ENCODE assay signal across 11 cellular contexts in the genomic region with DNA sequence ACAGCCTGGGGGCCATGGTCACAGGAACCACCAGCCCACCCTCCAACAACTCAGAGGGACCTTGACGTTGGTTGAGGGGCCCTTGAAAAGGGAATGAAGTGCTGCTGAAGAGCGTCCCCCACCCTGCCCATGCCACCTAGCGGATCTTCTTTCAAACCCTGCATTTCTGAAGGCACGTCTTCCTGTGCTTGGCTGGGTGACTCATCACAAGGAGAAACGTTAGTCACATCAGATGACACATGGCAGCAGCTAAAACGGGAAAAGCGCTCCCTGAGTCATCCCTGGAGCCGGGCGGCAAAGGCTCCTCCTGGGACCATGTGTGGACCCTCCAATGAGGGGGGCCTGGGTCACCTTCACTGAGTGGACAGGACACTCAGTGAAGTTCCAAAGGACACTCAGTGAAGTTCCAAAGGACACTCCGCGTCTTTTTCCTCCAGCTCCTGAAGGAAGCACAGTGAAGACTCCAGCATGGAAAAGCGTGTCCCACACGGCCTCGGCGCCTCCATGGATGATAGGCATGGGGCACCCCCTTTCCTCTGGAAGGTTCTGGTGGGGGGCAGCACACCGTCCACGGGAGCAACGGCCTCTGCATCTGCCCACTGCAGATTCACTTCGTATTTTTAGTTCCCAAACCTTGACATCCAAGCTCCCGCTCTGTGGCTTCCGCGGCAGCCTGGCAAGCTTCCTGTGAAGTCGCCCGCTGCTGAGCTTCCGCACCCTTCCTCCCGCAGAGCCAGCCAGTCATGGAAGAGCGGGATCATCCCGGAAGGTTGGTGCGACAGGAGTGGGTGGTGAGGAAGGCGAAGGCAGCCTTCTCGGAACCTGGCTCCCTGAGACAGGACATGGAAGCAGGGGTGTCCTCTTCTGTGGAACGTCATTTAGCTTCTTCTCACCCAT.
DNase-seq lines count a peak whose midpoint lies in the region; ATAC-seq and TF ChIP-seq lines count a peak whose summit lies in the region.
"Had no signal": no experiment of that assay in that cellular context is flagged by ENCODE, and none has a peak within 500 bp of the region (broad histone marks: within the 10 kb centered on the region; RNA-seq: fewer than 3 reads in every experiment).

No MANE protein-coding gene starts in this region.

- peak; percentile 82 for ATAC-seq in HCT116
- no peak for ATAC-seq in upper lobe of right lung

- intact Hi-C loops in HCT116 (cut with micrococcal nuclease), result loop anchor here (10.0 kb wide), 1 partner anchor 534 kb away; no protein-coding TSS in a partner anchor
- intact Hi-C loops in upper lobe of right lung (cut with DNase I), result no loop called here

- H3K36me3 ChIP-seq in HCT116 (ENCODE audit: control insufficient read depth in 1 of 2, insufficient read depth in 2 of 2, low read length in 2 of 2), result no peaks in the 10 kb centered on the region
- no peaks in the 10 kb centered on the region for H3K36me3 ChIP-seq in hepatocyte (replicated peaks; ENCODE audit: insufficient read depth, low read depth)
- no peaks in the 10 kb centered on the region for H3K36me3 ChIP-seq in upper lobe of right lung
- H3K36me3 ChIP-seq: transverse colon had no signal

- H3K9me3 ChIP-seq in HCT116 (ENCODE audit: control insufficient read depth in 1 of 2, insufficient read depth in 1 of 2, low read depth in 1 of 2, low read length in 2 of 2) (no peaks in the 10 kb centered on the region), hepatocyte (ENCODE audit: low read depth) (no peaks in the 10 kb centered on the region), upper lobe of right lung (no peaks in the 10 kb centered on the region)
- H3K9me3 ChIP-seq: transverse colon had no signal

- peak; percentile 79 for DNase-seq in AG10803 (ENCODE audit: low read depth)
- peak; percentile 88 for DNase-seq in HCT116 (ENCODE audit: low read depth, low spot score)
- peak; percentile 75 for DNase-seq in SW480 (ENCODE audit: low spot score)
- peak; percentile 19 for DNase-seq in hepatocyte (ENCODE audit: low spot score)
- no peak for DNase-seq in NCI-H1048 (lab: John Stamatoyannopoulos, UW)
- DNase-seq in NCI-H526 treated with DMSO at 0.1 percent for 48 hours (lab: John Stamatoyannopoulos, UW), result no peak
- no peak for DNase-seq in upper lobe of right lung
- no peak for DNase-seq in ecto neural progenitor cell (ENCODE audit: low spot score)
- DNase-seq: EL, NCI-H187 treated with DMSO at 0.1 percent for 48 hours, transverse colon had no signal

- H3K4me2 ChIP-seq in HCT116 (ENCODE audit: low read length) (peak overlapping the region; percentile 94), hepatocyte (no peak overlapping the region)

- CTCF ChIA-PET in HCT116 (lab: Charles Lee), result interaction anchor here (1.0 to 1.5 kb wide), 2 partner anchors 73 to 328 kb away, joined by 4 read pairs; no protein-coding TSS in a partner anchor

- TF ChIP-seq CTCF in AG10803 (conservative IDR thresholded peaks at IDR 0.05; ENCODE audit: low read length) (peak; percentile 53), HCT116 (IDR thresholded peaks at IDR 0.05 in 2 of 3, conservative IDR thresholded peaks at IDR 0.05 in 1 of 3; ENCODE audit: borderline replicate concordance in 1 of 3, insufficient read depth in 1 of 3, low read depth in 2 of 3, low read length in 2 of 3) (peak; percentile 33 to 70 (median 62); a peak in 4 of 6 replicates), hepatocyte (IDR thresholded peaks at IDR 0.05; ENCODE audit: poor library complexity) (no peak), upper lobe of right lung (IDR thresholded peaks at IDR 0.05) (no peak)

- TF ChIP-seq RAD21 in HCT116 (IDR thresholded peaks at IDR 0.05; ENCODE audit: low read depth), result peak; percentile 53

- RAD21 ChIA-PET in HCT116 (lab: Charles Lee; ENCODE audit: low non-redundant PET in 1 of 2, low total read pairs in 2 of 2, uncharacterized antibody in 2 of 2, unreplicated experiment in 2 of 2), result interaction anchor here in 1 of 2 experiments (0.5 kb wide), 1 partner anchor 372 kb away, joined by 3 read pairs; no protein-coding TSS in a partner anchor

- WGBS in hepatocyte (ENCODE audit: low lambda C conversion rate, missing lambda C conversion rate), result 86% methylated on average over 32 of the region's 32 CpGs

- H3K4me3 ChIP-seq in AG10803 (ENCODE audit: low read length) (no peak overlapping the region), HCT116 (replicated peaks in 1 of 2; ENCODE audit: low read depth in 1 of 2, low read length in 2 of 2) (peak overlapping the region; percentile 29 to 54), hepatocyte (no peak overlapping the region), upper lobe of right lung (no peak overlapping the region)
- H3K4me3 ChIP-seq: transverse colon had no signal

- no peak for TF ChIP-seq POLR2A in HCT116 (IDR thresholded peaks at IDR 0.05; ENCODE audit: borderline replicate concordance, extremely low read depth, insufficient read depth, insufficient read length)

- no TSS peak for BruUV-seq in HCT116 (replicated peaks; lab: Mats Ljungman, UMichigan)

- H3K9ac ChIP-seq in HCT116 (ENCODE audit: low read length), result peak overlapping the region; percentile 65

- H3K27ac ChIP-seq in HCT116 (ENCODE audit: low read depth, low read length) (peak overlapping the region; percentile 66), hepatocyte (no peak overlapping the region), upper lobe of right lung (no peak overlapping the region)
- H3K27ac ChIP-seq: transverse colon had no signal

- POLR2A ChIA-PET in HCT116 (lab: Charles Lee), result no interaction called here

- H3K79me2 ChIP-seq in HCT116 (ENCODE audit: insufficient read depth, low read length) (no peaks in the 10 kb centered on the region), hepatocyte (no peaks in the 10 kb centered on the region)

- H2AFZ ChIP-seq in HCT116 (ENCODE audit: low read depth, low read length, poor library complexity, severe bottlenecking) (peak overlapping the region; percentile 86), hepatocyte (no peak overlapping the region)

- peaks cover 17 to 51% of the 10 kb centered on the region in 2 experiments for H3K4me1 ChIP-seq in HCT116 (ENCODE audit: control insufficient read depth in 1 of 2, insufficient read depth in 2 of 2, low read length in 2 of 2)
- H3K4me1 ChIP-seq in hepatocyte (ENCODE audit: insufficient read depth), result no peaks in the 10 kb centered on the region
- no peaks in the 10 kb centered on the region for H3K4me1 ChIP-seq in upper lobe of right lung
- H3K4me1 ChIP-seq: transverse colon had no signal

- H3K9me2 ChIP-seq in HCT116 (ENCODE audit: insufficient read depth) (no peaks in the 10 kb centered on the region), hepatocyte (replicated peaks; ENCODE audit: insufficient read depth) (no peaks in the 10 kb centered on the region)

- H3K27me3 ChIP-seq in HCT116 (ENCODE audit: insufficient read depth, low read length) (no peaks in the 10 kb centered on the region), hepatocyte (peaks cover 2% of the 10 kb centered on the region), upper lobe of right lung (no peaks in the 10 kb centered on the region)
- H3K27me3 ChIP-seq: transverse colon had no signal

- H4K20me1 ChIP-seq in HCT116 (ENCODE audit: insufficient read depth) (no peaks in the 10 kb centered on the region), hepatocyte (ENCODE audit: insufficient read depth, poor library complexity, severe bottlenecking) (no peaks in the 10 kb centered on the region)

TF ChIP-seq in HCT116, 20 proteins besides CTCF, POLR2A, EP300 and RAD21 (continues in another document):
- TF ChIP-seq, protein P1, sequence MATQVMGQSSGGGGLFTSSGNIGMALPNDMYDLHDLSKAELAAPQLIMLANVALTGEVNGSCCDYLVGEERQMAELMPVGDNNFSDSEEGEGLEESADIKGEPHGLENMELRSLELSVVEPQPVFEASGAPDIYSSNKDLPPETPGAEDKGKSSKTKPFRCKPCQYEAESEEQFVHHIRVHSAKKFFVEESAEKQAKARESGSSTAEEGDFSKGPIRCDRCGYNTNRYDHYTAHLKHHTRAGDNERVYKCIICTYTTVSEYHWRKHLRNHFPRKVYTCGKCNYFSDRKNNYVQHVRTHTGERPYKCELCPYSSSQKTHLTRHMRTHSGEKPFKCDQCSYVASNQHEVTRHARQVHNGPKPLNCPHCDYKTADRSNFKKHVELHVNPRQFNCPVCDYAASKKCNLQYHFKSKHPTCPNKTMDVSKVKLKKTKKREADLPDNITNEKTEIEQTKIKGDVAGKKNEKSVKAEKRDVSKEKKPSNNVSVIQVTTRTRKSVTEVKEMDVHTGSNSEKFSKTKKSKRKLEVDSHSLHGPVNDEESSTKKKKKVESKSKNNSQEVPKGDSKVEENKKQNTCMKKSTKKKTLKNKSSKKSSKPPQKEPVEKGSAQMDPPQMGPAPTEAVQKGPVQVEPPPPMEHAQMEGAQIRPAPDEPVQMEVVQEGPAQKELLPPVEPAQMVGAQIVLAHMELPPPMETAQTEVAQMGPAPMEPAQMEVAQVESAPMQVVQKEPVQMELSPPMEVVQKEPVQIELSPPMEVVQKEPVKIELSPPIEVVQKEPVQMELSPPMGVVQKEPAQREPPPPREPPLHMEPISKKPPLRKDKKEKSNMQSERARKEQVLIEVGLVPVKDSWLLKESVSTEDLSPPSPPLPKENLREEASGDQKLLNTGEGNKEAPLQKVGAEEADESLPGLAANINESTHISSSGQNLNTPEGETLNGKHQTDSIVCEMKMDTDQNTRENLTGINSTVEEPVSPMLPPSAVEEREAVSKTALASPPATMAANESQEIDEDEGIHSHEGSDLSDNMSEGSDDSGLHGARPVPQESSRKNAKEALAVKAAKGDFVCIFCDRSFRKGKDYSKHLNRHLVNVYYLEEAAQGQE (IDR thresholded peaks at IDR 0.05; ENCODE audit: low read depth), result no peak
- TF ChIP-seq SIN3A (IDR thresholded peaks at IDR 0.05; ENCODE audit: low read depth) (peak; percentile 88), YY1 (IDR thresholded peaks at IDR 0.05; ENCODE audit: extremely low read depth, insufficient replicate concordance, low read depth, low read length) (peak; percentile 64), FOSL1 (IDR thresholded peaks at IDR 0.05; ENCODE audit: low read depth) (peak; percentile 98)
- TF ChIP-seq, protein P2, sequence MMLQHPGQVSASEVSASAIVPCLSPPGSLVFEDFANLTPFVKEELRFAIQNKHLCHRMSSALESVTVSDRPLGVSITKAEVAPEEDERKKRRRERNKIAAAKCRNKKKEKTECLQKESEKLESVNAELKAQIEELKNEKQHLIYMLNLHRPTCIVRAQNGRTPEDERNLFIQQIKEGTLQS (IDR thresholded peaks at IDR 0.05), result 0 out of 2 replicates have a peak, but pooled peaks have one; percentile 57

Comparison
In these comparisons a context has a peak if more than half of its experiments do, and no peak if none do; other contexts are left out.
1. DNase-seq: peak in AG10803 (single experiment), HCT116 (single experiment), SW480 (single experiment) and hepatocyte (single experiment); none in NCI-H1048 (single experiment), NCI-H526 treated with DMSO at 0.1 percent for 48 hours (single experiment), upper lobe of right lung (single experiment) and ecto neural progenitor cell (single experiment).
2. H3K4me3 ChIP-seq: peak in HCT116 (2 of 2); none in AG10803 (single experiment), hepatocyte (single experiment) and upper lobe of right lung (single experiment).
3. CTCF ChIP-seq: peak in AG10803 (single experiment) and HCT116 (3 of 3); none in hepatocyte (single experiment) and upper lobe of right lung (single experiment).